In genomic region chr12:24499151-24500146, GRCh38 we compare ENCODE assay signal across 11 cellular contexts.
DNase-seq lines count a peak whose midpoint lies in the region; ATAC-seq and TF ChIP-seq lines count a peak whose summit lies in the region.
"Had no signal": no experiment of that assay in that cellular context is flagged by ENCODE, and none has a peak within 500 bp of the region (broad histone marks: within the 10 kb centered on the region; RNA-seq: fewer than 3 reads in every experiment).

No MANE protein-coding gene starts in this region.

- no peaks in the 10 kb centered on the region for H3K27me3 ChIP-seq in BJ (ENCODE audit: control insufficient read depth, insufficient read depth, low read length)
- no peaks in the 10 kb centered on the region for H3K27me3 ChIP-seq in prostate gland (replicated peaks; ENCODE audit: insufficient read depth)
- H3K27me3 ChIP-seq: BLaER1 treated with 17β-estradiol and CSF1 and Interleukin-3, amounts not matched to agents 10 nM and 100 nM had no signal

- intact Hi-C loops in prostate gland (cut with DNase I) = no loop called here

- CTCF ChIA-PET in BJ (lab: Yijun Ruan, JAX) = no interaction called here

- H3K9me3 ChIP-seq in prostate gland = no peaks in the 10 kb centered on the region

- H3K4me1 ChIP-seq in prostate gland (replicated peaks) = no peaks in the 10 kb centered on the region
- H3K4me1 ChIP-seq: BLaER1 treated with 17β-estradiol and CSF1 and Interleukin-3, amounts not matched to agents 10 nM and 100 nM had no signal

- TF ChIP-seq CTCF in BJ (IDR thresholded peaks at IDR 0.05; ENCODE audit: insufficient read depth, low read depth, low read length) (no peak), fibroblast of villous mesenchyme (IDR thresholded peaks at IDR 0.05; ENCODE audit: insufficient read depth, low read depth, low read length) (no peak), omental fat pad (IDR thresholded peaks at IDR 0.05) (no peak), prostate gland (IDR thresholded peaks at IDR 0.05) (no peak)

- H3K27ac ChIP-seq in prostate gland = no peak overlapping the region
- H3K27ac ChIP-seq: BLaER1 treated with 17β-estradiol and CSF1 and Interleukin-3, amounts not matched to agents 10 nM and 100 nM had no signal

- POLR2A ChIA-PET in BJ (lab: Charles Lee) = no interaction called here

- H3K4me3 ChIP-seq in BJ (ENCODE audit: low read depth, low read length) = no peak overlapping the region
- H3K4me3 ChIP-seq in fibroblast of villous mesenchyme (ENCODE audit: low read depth, low read length) = no peak overlapping the region
- H3K4me3 ChIP-seq in prostate gland = no peak overlapping the region
- H3K4me3 ChIP-seq: BLaER1 treated with 17β-estradiol and CSF1 and Interleukin-3, amounts not matched to agents 10 nM and 100 nM had no signal

- peak; percentile 63 for ATAC-seq in SK-N-SH treated with all-trans-retinoic acid at 6 μM for 48 hours
- ATAC-seq in omental fat pad (ENCODE audit: low FRiP score) = peak; percentile 54
- ATAC-seq: Panc1 had no signal

- peak; percentile 28 for DNase-seq in BJ (ENCODE audit: low read depth)
- peak; percentile 88 for DNase-seq in fibroblast of villous mesenchyme (ENCODE audit: low read depth)
- no peak for DNase-seq in omental fat pad (ENCODE audit: low spot score)
- DNase-seq in DMS 273 (lab: John Stamatoyannopoulos, UW; ENCODE audit: unreplicated experiment) = no peak
- no peak for DNase-seq in SW 1271 (lab: John Stamatoyannopoulos, UW)
- no peak for DNase-seq in prostate gland (ENCODE audit: low spot score)
- no peak for DNase-seq in SK-N-DZ (ENCODE audit: low spot score)
- DNase-seq: NCI-H2081 treated with DMSO at 0.1 percent for 48 hours had no signal

- no peak for TF ChIP-seq POLR2A in prostate gland (IDR thresholded peaks at IDR 0.05)

- WGBS in prostate gland = 83% methylated on average over 8 of the region's 8 CpGs

- H3K36me3 ChIP-seq in BJ (ENCODE audit: control insufficient read depth, insufficient read depth, low read length) (no peaks in the 10 kb centered on the region), prostate gland (no peaks in the 10 kb centered on the region)
- H3K36me3 ChIP-seq: BLaER1 treated with 17β-estradiol and CSF1 and Interleukin-3, amounts not matched to agents 10 nM and 100 nM had no signal

TF ChIP-seq in SK-N-SH treated with all-trans-retinoic acid at 6 μM for 48 hours, 23 proteins besides CTCF, POLR2A, EP300 and RAD21:
- TF ChIP-seq TCF4 (CRISPR knock-in tag; IDR thresholded peaks at IDR 0.05; ENCODE audit: borderline replicate concordance) (no peak), ISL1 (CRISPR knock-in tag; IDR thresholded peaks at IDR 0.05) (peak; percentile 26; the same call in 1 of the 2 replicates)

Comparison
In these comparisons a context has a peak if more than half of its experiments do, and no peak if none do; other contexts are left out.
1. DNase-seq: peak in BJ (single experiment) and fibroblast of villous mesenchyme (single experiment); none in omental fat pad (single experiment), DMS 273 (single experiment), SW 1271 (0 of 2), prostate gland (single experiment) and SK-N-DZ (single experiment).